ENCODE assay signal across 1 cellular context in the genomic region with DNA sequence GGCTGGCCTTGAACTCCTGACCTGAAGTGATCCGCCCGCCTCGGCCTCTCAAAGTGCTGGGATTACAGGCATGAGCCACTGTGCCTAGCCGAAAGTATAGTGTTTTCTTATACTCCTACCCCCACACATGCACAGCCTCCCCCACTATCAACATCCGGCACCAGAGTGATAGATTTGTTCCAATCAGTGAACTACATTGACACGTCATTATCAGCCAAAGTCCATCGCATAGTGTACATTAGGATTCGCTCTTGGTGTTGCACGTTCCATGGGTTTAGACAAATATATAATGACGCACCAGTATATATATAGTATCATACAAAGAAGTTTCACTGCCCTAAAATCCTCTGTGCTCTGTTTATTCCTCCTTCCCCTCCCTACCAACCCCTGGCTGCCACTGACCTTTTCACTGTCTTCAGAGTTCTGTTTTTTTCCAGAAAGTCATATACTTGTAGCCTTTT.
A peak's percentile ranks its signal among the peaks of the same experiment; 100 is the strongest.
TF ChIP-seq lines count a peak whose summit lies in the region.

No MANE protein-coding gene starts in this region.

TF ChIP-seq in HepG2, 621 proteins besides CTCF, POLR2A, EP300 and RAD21 (continued from another document and continues in another):
- TF ChIP-seq, protein P1, sequence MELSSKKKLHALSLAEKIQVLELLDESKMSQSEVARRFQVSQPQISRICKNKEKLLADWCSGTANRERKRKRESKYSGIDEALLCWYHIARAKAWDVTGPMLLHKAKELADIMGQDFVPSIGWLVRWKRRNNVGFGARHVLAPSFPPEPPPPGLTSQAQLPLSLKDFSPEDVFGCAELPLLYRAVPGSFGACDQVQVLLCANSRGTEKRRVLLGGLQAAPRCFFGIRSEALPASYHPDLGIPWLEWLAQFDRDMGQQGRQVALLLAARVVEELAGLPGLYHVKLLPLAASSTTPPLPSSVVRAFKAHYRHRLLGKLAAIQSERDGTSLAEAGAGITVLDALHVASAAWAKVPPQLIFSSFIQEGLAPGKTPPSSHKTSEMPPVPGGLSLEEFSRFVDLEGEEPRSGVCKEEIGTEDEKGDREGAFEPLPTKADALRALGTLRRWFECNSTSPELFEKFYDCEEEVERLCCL (CRISPR knock-in tag; IDR thresholded peaks at IDR 0.05; ENCODE audit: borderline replicate concordance): no peak
- no peak; the same call in 1 of the 2 replicates for TF ChIP-seq TGIF2 (CRISPR knock-in tag; IDR thresholded peaks at IDR 0.05)
- peak; percentile 69 for TF ChIP-seq ZNF350 (CRISPR knock-in tag; IDR thresholded peaks at IDR 0.05; ENCODE audit: borderline replicate concordance, low read depth)
- TF ChIP-seq ZNF343 (CRISPR knock-in tag; IDR thresholded peaks at IDR 0.05): 0 out of 2 replicates have a peak, but pooled peaks have one; percentile 64
- peak; percentile 91 for TF ChIP-seq ARNTL (CRISPR knock-in tag; IDR thresholded peaks at IDR 0.05)
- peak; percentile 92 for TF ChIP-seq ATF7 (IDR thresholded peaks at IDR 0.05)
- peak; percentile 96 for TF ChIP-seq ATF7 (CRISPR knock-in tag; IDR thresholded peaks at IDR 0.05)
- TF ChIP-seq, protein P2, sequence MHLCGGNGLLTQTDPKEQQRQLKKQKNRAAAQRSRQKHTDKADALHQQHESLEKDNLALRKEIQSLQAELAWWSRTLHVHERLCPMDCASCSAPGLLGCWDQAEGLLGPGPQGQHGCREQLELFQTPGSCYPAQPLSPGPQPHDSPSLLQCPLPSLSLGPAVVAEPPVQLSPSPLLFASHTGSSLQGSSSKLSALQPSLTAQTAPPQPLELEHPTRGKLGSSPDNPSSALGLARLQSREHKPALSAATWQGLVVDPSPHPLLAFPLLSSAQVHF (CRISPR knock-in tag; IDR thresholded peaks at IDR 0.05): peak; percentile 72; the same call in 1 of the 2 replicates
- TF ChIP-seq ZFP1 (CRISPR knock-in tag; IDR thresholded peaks at IDR 0.05): peak; percentile 72; the same call in 1 of the 2 replicates
- peak; percentile 88; the same call in 1 of the 2 replicates for TF ChIP-seq ZBTB3 (CRISPR knock-in tag; IDR thresholded peaks at IDR 0.05; ENCODE audit: borderline replicate concordance, low read depth)
- TF ChIP-seq ZNF44 (CRISPR knock-in tag; IDR thresholded peaks at IDR 0.05): no peak
- TF ChIP-seq ZNF484 (CRISPR knock-in tag; IDR thresholded peaks at IDR 0.05; ENCODE audit: borderline replicate concordance, low read depth): no peak
- no peak for TF ChIP-seq SIN3B (IDR thresholded peaks at IDR 0.05; ENCODE audit: low read length)
- peak; percentile 89 for TF ChIP-seq MEIS1 (CRISPR knock-in tag; IDR thresholded peaks at IDR 0.05; ENCODE audit: borderline replicate concordance)
- no peak for TF ChIP-seq IKZF4 (CRISPR knock-in tag; IDR thresholded peaks at IDR 0.05; ENCODE audit: borderline replicate concordance, low read depth, not compliant biosample characterization)
- no peak; the same call in 1 of the 2 replicates for TF ChIP-seq ZC3H13 (CRISPR knock-in tag; IDR thresholded peaks at IDR 0.05)
- TF ChIP-seq, protein P3, sequence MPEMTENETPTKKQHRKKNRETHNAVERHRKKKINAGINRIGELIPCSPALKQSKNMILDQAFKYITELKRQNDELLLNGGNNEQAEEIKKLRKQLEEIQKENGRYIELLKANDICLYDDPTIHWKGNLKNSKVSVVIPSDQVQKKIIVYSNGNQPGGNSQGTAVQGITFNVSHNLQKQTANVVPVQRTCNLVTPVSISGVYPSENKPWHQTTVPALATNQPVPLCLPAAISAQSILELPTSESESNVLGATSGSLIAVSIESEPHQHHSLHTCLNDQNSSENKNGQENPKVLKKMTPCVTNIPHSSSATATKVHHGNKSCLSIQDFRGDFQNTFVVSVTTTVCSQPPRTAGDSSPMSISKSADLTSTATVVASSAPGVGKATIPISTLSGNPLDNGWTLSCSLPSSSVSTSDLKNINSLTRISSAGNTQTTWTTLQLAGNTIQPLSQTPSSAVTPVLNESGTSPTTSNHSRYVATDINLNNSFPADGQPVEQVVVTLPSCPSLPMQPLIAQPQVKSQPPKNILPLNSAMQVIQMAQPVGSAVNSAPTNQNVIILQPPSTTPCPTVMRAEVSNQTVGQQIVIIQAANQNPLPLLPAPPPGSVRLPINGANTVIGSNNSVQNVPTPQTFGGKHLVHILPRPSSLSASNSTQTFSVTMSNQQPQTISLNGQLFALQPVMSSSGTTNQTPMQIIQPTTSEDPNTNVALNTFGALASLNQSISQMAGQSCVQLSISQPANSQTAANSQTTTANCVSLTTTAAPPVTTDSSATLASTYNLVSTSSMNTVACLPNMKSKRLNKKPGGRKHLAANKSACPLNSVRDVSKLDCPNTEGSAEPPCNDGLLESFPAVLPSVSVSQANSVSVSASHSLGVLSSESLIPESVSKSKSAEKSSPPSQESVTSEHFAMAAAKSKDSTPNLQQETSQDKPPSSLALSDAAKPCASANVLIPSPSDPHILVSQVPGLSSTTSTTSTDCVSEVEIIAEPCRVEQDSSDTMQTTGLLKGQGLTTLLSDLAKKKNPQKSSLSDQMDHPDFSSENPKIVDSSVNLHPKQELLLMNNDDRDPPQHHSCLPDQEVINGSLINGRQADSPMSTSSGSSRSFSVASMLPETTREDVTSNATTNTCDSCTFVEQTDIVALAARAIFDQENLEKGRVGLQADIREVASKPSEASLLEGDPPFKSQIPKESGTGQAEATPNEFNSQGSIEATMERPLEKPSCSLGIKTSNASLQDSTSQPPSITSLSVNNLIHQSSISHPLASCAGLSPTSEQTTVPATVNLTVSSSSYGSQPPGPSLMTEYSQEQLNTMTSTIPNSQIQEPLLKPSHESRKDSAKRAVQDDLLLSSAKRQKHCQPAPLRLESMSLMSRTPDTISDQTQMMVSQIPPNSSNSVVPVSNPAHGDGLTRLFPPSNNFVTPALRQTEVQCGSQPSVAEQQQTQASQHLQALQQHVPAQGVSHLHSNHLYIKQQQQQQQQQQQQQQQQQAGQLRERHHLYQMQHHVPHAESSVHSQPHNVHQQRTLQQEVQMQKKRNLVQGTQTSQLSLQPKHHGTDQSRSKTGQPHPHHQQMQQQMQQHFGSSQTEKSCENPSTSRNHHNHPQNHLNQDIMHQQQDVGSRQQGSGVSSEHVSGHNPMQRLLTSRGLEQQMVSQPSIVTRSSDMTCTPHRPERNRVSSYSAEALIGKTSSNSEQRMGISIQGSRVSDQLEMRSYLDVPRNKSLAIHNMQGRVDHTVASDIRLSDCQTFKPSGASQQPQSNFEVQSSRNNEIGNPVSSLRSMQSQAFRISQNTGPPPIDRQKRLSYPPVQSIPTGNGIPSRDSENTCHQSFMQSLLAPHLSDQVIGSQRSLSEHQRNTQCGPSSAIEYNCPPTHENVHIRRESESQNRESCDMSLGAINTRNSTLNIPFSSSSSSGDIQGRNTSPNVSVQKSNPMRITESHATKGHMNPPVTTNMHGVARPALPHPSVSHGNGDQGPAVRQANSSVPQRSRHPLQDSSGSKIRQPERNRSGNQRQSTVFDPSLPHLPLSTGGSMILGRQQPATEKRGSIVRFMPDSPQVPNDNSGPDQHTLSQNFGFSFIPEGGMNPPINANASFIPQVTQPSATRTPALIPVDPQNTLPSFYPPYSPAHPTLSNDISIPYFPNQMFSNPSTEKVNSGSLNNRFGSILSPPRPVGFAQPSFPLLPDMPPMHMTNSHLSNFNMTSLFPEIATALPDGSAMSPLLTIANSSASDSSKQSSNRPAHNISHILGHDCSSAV (CRISPR knock-in tag; IDR thresholded peaks at IDR 0.05; ENCODE audit: borderline replicate concordance): no peak
- TF ChIP-seq PCBP2 (optimal IDR thresholded peaks at IDR 0.05; ENCODE audit: low read depth, low read length, poor library complexity, severe bottlenecking): no peak
- peak; percentile 84 for TF ChIP-seq MEIS2 (CRISPR knock-in tag; IDR thresholded peaks at IDR 0.05)
- TF ChIP-seq, protein P4, sequence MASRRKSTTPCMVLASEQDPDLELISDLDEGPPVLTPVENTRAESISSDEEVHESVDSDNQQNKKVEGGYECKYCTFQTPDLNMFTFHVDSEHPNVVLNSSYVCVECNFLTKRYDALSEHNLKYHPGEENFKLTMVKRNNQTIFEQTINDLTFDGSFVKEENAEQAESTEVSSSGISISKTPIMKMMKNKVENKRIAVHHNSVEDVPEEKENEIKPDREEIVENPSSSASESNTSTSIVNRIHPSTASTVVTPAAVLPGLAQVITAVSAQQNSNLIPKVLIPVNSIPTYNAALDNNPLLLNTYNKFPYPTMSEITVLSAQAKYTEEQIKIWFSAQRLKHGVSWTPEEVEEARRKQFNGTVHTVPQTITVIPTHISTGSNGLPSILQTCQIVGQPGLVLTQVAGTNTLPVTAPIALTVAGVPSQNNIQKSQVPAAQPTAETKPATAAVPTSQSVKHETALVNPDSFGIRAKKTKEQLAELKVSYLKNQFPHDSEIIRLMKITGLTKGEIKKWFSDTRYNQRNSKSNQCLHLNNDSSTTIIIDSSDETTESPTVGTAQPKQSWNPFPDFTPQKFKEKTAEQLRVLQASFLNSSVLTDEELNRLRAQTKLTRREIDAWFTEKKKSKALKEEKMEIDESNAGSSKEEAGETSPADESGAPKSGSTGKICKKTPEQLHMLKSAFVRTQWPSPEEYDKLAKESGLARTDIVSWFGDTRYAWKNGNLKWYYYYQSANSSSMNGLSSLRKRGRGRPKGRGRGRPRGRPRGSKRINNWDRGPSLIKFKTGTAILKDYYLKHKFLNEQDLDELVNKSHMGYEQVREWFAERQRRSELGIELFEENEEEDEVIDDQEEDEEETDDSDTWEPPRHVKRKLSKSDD (CRISPR knock-in tag; IDR thresholded peaks at IDR 0.05; ENCODE audit: low read depth): 0 out of 2 replicates have a peak, but pooled peaks have one; percentile 52
- peak; percentile 91 for TF ChIP-seq MEF2D (CRISPR knock-in tag; IDR thresholded peaks at IDR 0.05)
- TF ChIP-seq PRMT3 (CRISPR knock-in tag; IDR thresholded peaks at IDR 0.05; ENCODE audit: borderline replicate concordance, low read depth): no peak
- TF ChIP-seq MIXL1 (CRISPR knock-in tag; IDR thresholded peaks at IDR 0.05): peak; percentile 95
- TF ChIP-seq ONECUT2 (CRISPR knock-in tag; IDR thresholded peaks at IDR 0.05): no peak
- TF ChIP-seq, protein P5, sequence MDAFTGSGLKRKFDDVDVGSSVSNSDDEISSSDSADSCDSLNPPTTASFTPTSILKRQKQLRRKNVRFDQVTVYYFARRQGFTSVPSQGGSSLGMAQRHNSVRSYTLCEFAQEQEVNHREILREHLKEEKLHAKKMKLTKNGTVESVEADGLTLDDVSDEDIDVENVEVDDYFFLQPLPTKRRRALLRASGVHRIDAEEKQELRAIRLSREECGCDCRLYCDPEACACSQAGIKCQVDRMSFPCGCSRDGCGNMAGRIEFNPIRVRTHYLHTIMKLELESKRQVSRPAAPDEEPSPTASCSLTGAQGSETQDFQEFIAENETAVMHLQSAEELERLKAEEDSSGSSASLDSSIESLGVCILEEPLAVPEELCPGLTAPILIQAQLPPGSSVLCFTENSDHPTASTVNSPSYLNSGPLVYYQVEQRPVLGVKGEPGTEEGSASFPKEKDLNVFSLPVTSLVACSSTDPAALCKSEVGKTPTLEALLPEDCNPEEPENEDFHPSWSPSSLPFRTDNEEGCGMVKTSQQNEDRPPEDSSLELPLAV (CRISPR knock-in tag; conservative IDR thresholded peaks at IDR 0.05; ENCODE audit: low read depth): no peak
- TF ChIP-seq MAZ (IDR thresholded peaks at IDR 0.05; ENCODE audit: borderline replicate concordance, low read depth, low read length): 0 out of 2 replicates have a peak, but pooled peaks have one; percentile 59
- TF ChIP-seq MAZ (CRISPR knock-in tag; IDR thresholded peaks at IDR 0.05; ENCODE audit: low read depth): peak; percentile 53; the same call in 1 of the 2 replicates
- TF ChIP-seq, protein P6, sequence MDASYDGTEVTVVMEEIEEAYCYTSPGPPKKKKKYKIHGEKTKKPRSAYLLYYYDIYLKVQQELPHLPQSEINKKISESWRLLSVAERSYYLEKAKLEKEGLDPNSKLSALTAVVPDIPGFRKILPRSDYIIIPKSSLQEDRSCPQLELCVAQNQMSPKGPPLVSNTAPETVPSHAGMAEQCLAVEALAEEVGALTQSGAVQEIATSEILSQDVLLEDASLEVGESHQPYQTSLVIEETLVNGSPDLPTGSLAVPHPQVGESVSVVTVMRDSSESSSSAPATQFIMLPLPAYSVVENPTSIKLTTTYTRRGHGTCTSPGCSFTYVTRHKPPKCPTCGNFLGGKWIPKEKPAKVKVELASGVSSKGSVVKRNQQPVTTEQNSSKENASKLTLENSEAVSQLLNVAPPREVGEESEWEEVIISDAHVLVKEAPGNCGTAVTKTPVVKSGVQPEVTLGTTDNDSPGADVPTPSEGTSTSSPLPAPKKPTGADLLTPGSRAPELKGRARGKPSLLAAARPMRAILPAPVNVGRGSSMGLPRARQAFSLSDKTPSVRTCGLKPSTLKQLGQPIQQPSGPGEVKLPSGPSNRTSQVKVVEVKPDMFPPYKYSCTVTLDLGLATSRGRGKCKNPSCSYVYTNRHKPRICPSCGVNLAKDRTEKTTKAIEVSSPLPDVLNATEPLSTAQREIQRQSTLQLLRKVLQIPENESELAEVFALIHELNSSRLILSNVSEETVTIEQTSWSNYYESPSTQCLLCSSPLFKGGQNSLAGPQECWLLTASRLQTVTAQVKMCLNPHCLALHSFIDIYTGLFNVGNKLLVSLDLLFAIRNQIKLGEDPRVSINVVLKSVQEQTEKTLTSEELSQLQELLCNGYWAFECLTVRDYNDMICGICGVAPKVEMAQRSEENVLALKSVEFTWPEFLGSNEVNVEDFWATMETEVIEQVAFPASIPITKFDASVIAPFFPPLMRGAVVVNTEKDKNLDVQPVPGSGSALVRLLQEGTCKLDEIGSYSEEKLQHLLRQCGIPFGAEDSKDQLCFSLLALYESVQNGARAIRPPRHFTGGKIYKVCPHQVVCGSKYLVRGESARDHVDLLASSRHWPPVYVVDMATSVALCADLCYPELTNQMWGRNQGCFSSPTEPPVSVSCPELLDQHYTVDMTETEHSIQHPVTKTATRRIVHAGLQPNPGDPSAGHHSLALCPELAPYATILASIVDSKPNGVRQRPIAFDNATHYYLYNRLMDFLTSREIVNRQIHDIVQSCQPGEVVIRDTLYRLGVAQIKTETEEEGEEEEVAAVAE (CRISPR knock-in tag; IDR thresholded peaks at IDR 0.05; ENCODE audit: borderline replicate concordance): peak; percentile 85; the same call in 1 of the 2 replicates
- peak; percentile 96 for TF ChIP-seq CREB1 (IDR thresholded peaks at IDR 0.05)
- TF ChIP-seq CREB1 (CRISPR knock-in tag; IDR thresholded peaks at IDR 0.05): peak; percentile 93
- no peak for TF ChIP-seq SRSF1 (optimal IDR thresholded peaks at IDR 0.05; ENCODE audit: low read depth, low read length)
- TF ChIP-seq, protein P7, sequence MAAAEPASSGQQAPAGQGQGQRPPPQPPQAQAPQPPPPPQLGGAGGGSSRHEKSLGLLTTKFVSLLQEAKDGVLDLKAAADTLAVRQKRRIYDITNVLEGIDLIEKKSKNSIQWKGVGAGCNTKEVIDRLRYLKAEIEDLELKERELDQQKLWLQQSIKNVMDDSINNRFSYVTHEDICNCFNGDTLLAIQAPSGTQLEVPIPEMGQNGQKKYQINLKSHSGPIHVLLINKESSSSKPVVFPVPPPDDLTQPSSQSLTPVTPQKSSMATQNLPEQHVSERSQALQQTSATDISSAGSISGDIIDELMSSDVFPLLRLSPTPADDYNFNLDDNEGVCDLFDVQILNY (CRISPR knock-in tag; conservative IDR thresholded peaks at IDR 0.05): no peak
- no peak for TF ChIP-seq KLF9 (CRISPR knock-in tag; IDR thresholded peaks at IDR 0.05; ENCODE audit: low read depth)
- peak; percentile 91 for TF ChIP-seq ZMYM2 (CRISPR knock-in tag; IDR thresholded peaks at IDR 0.05)
